Comparison of ENCODE assay signal across 8 cellular contexts in the genomic region with DNA sequence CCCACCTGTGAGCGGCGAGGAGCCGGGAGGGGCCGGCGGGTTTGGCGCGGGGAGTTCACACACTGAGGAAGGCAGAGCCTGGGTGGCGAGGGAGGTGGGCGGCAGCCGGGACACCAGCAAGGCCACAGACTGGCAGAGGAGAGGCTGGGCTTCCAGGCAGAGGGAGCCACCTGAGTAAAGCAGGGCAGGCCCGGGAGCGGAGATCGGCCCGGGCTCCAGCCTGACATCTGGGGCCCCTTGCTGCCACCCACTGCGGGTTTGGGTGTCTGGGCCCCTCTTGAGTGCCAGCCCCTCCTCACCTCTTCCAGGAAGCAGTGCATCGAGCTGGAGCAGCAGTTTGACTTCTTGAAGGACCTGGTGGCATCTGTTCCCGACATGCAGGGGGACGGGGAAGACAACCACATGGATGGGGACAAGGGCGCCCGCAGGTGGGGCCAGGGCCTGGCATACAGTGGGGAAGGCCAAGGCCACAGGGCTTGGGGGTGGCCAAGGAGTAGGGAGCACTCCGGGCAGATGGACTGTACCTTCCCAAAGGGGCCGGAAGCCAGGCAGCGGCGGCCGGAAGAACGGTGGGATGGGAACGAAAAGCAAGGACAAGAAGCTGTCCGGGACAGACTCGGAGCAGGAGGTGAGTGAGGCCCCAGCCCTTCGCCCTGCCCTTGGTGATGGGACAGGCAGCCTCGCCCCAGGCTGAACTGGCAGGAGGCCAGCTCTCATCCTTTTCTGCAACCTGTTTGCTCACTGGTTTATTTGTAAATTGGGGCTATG. TPM values are rescaled to one million over a fixed set of nuclear protein-coding genes. Genes with fewer than 3 reads are reported as not detected.
DNase-seq lines count a peak whose midpoint lies in the region; ATAC-seq and TF ChIP-seq lines count a peak whose summit lies in the region.

No MANE protein-coding gene starts in this region.

- POLR2A ChIA-PET in activated B cell treated with CpG ODN at 0.5 μM for 24 hours (lab: Charles Lee): interaction anchor here (0.6 to 4.8 kb wide), 8 partner anchors 22 to 257 kb away, joined by 3 to 55 read pairs (median 4); partner anchors contain the start of genes CCDC85B, FIBP, MUS81 and RELA

- no CpG with 5 or more reads among the region's 31 CpGs for WGBS in iPS DF 6.9 (ENCODE audit: insufficient coverage, insufficient read length)

- H3K4me1 ChIP-seq in cardiac muscle cell (ENCODE audit: low read depth) (peaks cover 4% of the 10 kb centered on the region), iPS DF 6.9 (ENCODE audit: control insufficient read depth, insufficient read depth, low read length) (peaks cover under 1% of the 10 kb centered on the region; the same call in 1 of the 2 replicates)

- intact Hi-C loops in left ventricle myocardium superior (cut with micrococcal nuclease): no loop called here
- intact Hi-C loops in activated B cell treated with CpG ODN at 0.5 μM for 24 hours (cut with micrococcal nuclease): no loop called here

- peak overlapping the region; percentile 76 for H3K27ac Mint-ChIP-seq in activated B cell treated with CpG ODN at 0.5 μM for 24 hours
- H3K27ac Mint-ChIP-seq in stimulated activated effector memory CD8-positive, alpha-beta T cell treated with anti-CD3 and anti-CD28 coated beads, Interleukin-12 subunit alpha, Interleukin-12 subunit beta, amount 100 ng/mL, for 72 hours: peak overlapping the region; percentile 89

- no peaks in the 10 kb centered on the region for H3K27me3 ChIP-seq in cardiac muscle cell
- no peaks in the 10 kb centered on the region for H3K27me3 ChIP-seq in iPS DF 6.9 (ENCODE audit: control insufficient read depth, insufficient read depth, low read length)

- H3K36me3 ChIP-seq in cardiac muscle cell (peaks cover 6% of the 10 kb centered on the region), iPS DF 6.9 (ENCODE audit: control insufficient read depth, insufficient read depth, low read length) (peaks cover 4% of the 10 kb centered on the region; the same call in 1 of the 2 replicates)

- no peak for DNase-seq in cardiac muscle cell (ENCODE audit: low read depth in 1 of 2, low spot score in 1 of 2)
- no peak for DNase-seq in left ventricle myocardium superior
- DNase-seq in activated B cell treated with CpG ODN at 0.5 μM for 24 hours: no peak
- no peak for DNase-seq in iPS DF 6.9 (ENCODE audit: low read depth, low spot score)
- no peak for DNase-seq in stimulated activated effector memory CD8-positive, alpha-beta T cell treated with anti-CD3 and anti-CD28 coated beads, Interleukin-12 subunit alpha, Interleukin-12 subunit beta, amount 100 ng/mL, for 72 hours (ENCODE audit: low spot score in 2 of 2)
- no peak for DNase-seq in GDM1 (lab: John Stamatoyannopoulos, UW)

- TF ChIP-seq CTCF in cardiac muscle cell (IDR thresholded peaks at IDR 0.05; ENCODE audit: low read depth, low read length) (no peak), activated B cell treated with CpG ODN at 0.5 μM for 24 hours (IDR thresholded peaks at IDR 0.05) (no peak)

- ATAC-seq in left ventricle myocardium superior (no peak), activated B cell treated with CpG ODN at 0.5 μM for 24 hours (ENCODE audit: low read depth) (no peak), HG03139 (IDR thresholded peaks at IDR 0.05; ENCODE audit: unreplicated experiment) (no peak), GM19463 (IDR thresholded peaks at IDR 0.05; ENCODE audit: unreplicated experiment) (no peak)
- no peak for ATAC-seq in stimulated activated effector memory CD8-positive, alpha-beta T cell treated with anti-CD3 and anti-CD28 coated beads, Interleukin-12 subunit alpha, Interleukin-12 subunit beta, amount 100 ng/mL, for 72 hours

- H3K27ac ChIP-seq in cardiac muscle cell (no peak overlapping the region), iPS DF 6.9 (ENCODE audit: low read length) (no peak overlapping the region)

- peaks cover 30% of the 10 kb centered on the region for H3K36me3 Mint-ChIP-seq in activated B cell treated with CpG ODN at 0.5 μM for 24 hours (ENCODE audit: low read depth)
- H3K36me3 Mint-ChIP-seq in stimulated activated effector memory CD8-positive, alpha-beta T cell treated with anti-CD3 and anti-CD28 coated beads, Interleukin-12 subunit alpha, Interleukin-12 subunit beta, amount 100 ng/mL, for 72 hours: peaks cover 59% of the 10 kb centered on the region

- H3K4me1 Mint-ChIP-seq in activated B cell treated with CpG ODN at 0.5 μM for 24 hours: peaks cover 46% of the 10 kb centered on the region
- H3K4me1 Mint-ChIP-seq in stimulated activated effector memory CD8-positive, alpha-beta T cell treated with anti-CD3 and anti-CD28 coated beads, Interleukin-12 subunit alpha, Interleukin-12 subunit beta, amount 100 ng/mL, for 72 hours: peaks cover 34% of the 10 kb centered on the region

- H3K27me3 Mint-ChIP-seq in activated B cell treated with CpG ODN at 0.5 μM for 24 hours: no peaks in the 10 kb centered on the region

- no peaks in the 10 kb centered on the region for H3K9me3 Mint-ChIP-seq in activated B cell treated with CpG ODN at 0.5 μM for 24 hours
- H3K9me3 Mint-ChIP-seq in stimulated activated effector memory CD8-positive, alpha-beta T cell treated with anti-CD3 and anti-CD28 coated beads, Interleukin-12 subunit alpha, Interleukin-12 subunit beta, amount 100 ng/mL, for 72 hours: no peaks in the 10 kb centered on the region

- CTCF ChIA-PET in activated B cell treated with CpG ODN at 0.5 μM for 24 hours (lab: Charles Lee): no interaction called here

- peak overlapping the region; percentile 93 for H3K4me3 Mint-ChIP-seq in activated B cell treated with CpG ODN at 0.5 μM for 24 hours
- H3K4me3 Mint-ChIP-seq in stimulated activated effector memory CD8-positive, alpha-beta T cell treated with anti-CD3 and anti-CD28 coated beads, Interleukin-12 subunit alpha, Interleukin-12 subunit beta, amount 100 ng/mL, for 72 hours: peak overlapping the region; percentile 89

- peak overlapping the region; percentile 67 for H3K4me3 ChIP-seq in cardiac muscle cell
- peak overlapping the region; percentile 78; the same call in 1 of the 2 replicates for H3K4me3 ChIP-seq in iPS DF 6.9 (ENCODE audit: low read length)

- H3K9me3 ChIP-seq in cardiac muscle cell (ENCODE audit: low read depth) (no peaks in the 10 kb centered on the region), iPS DF 6.9 (ENCODE audit: control insufficient read depth, insufficient read depth, low read length) (no peaks in the 10 kb centered on the region)

RNA-seq across cellular contexts. Expression of gene DRAP1, which starts 1.0 kb away (rescaled TPM):
- total RNA-seq in cardiac muscle cell (257 and 264 TPM in 2 replicates), left ventricle myocardium superior (106 TPM), activated B cell treated with CpG ODN at 0.5 μM for 24 hours (64.7 and 75.8 TPM in 2 replicates)
- polyA plus RNA-seq in cardiac muscle cell: 230 and 288 TPM in 2 replicates

RNA-seq across cellular contexts. Expression of gene C11orf68, which starts 1.4 kb away (rescaled TPM):
- total RNA-seq in cardiac muscle cell (34.7 and 39.5 TPM in 2 replicates), left ventricle myocardium superior (35.2 TPM), activated B cell treated with CpG ODN at 0.5 μM for 24 hours (28.9 and 31.7 TPM in 2 replicates)
- 73.1 and 86.5 TPM in 2 replicates for polyA plus RNA-seq in cardiac muscle cell

RNA-seq across cellular contexts. Expression of gene FOSL1, which starts 20.0 kb away (rescaled TPM):
- 0.21 TPM in 1 of 2 replicates, not detected in the other for total RNA-seq in cardiac muscle cell
- 0.60 TPM in 1 of 2 replicates, not detected in the other for polyA plus RNA-seq in cardiac muscle cell
- total RNA-seq in left ventricle myocardium superior: 0.32 TPM
- total RNA-seq in activated B cell treated with CpG ODN at 0.5 μM for 24 hours: 1.0 and 1.4 TPM in 2 replicates

RNA-seq across cellular contexts. Expression of gene TSGA10IP, which starts 25.1 kb away (rescaled TPM):
- total RNA-seq in cardiac muscle cell (1.0 TPM in 1 of 2 replicates, not detected in the other), left ventricle myocardium superior (not detected), activated B cell treated with CpG ODN at 0.5 μM for 24 hours (not detected in 2 replicates)
- 0.25 and 1.1 TPM in 2 replicates for polyA plus RNA-seq in cardiac muscle cell

RNA-seq across cellular contexts. Expression of gene CCDC85B, which starts 29.7 kb away (rescaled TPM):
- total RNA-seq in cardiac muscle cell (67.3 and 80.2 TPM in 2 replicates), left ventricle myocardium superior (30.0 TPM), activated B cell treated with CpG ODN at 0.5 μM for 24 hours (21.6 and 23.4 TPM in 2 replicates)
- 83.4 and 96.5 TPM in 2 replicates for polyA plus RNA-seq in cardiac muscle cell
